In the genomic region with DNA sequence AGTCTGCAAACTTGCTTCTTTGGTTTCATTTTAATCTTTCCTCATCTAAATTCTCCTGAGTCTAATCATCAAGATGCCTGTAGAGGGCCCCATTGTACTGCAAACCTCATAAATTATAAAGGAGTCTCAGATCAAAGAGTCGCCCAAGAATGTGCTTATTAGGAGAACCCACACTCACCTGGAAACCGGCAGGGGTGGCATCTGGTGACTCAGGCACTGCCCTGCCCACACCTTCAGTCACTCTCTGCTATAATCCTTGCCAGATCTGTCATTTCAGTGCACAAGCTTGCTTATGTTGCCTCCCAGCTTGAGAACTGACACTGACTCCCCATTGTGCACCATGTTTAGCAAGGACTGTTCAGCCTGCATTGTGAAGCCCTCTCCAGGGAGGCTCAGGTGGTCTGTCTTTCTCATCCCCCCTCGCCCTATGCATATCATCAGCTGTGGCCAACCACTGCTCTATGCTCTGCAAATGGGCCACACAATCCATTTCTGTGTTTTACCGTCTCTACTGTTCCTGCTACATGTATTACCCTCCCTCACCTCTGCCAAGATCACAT, we compare ENCODE assay signal across 8 cellular contexts. TPM values are rescaled to one million over a fixed set of nuclear protein-coding genes. Genes with fewer than 3 reads are reported as not detected.
DNase-seq lines count a peak whose midpoint lies in the region; ATAC-seq and TF ChIP-seq lines count a peak whose summit lies in the region.

No MANE protein-coding gene starts in this region.

- peak; percentile 75 for DNase-seq in CD1c-positive myeloid dendritic cell (ENCODE audit: extremely low spot score)
- peak; percentile 11 for DNase-seq in NCI-H2196 treated with DMSO at 0.1 percent for 48 hours (lab: John Stamatoyannopoulos, UW; ENCODE audit: unreplicated experiment)
- peak; percentile 36 for DNase-seq in activated CD8-positive, alpha-beta T cell treated with anti-CD3 and anti-CD28 coated beads, Interleukin-2, amount 10 ng/mL, durations not matched to agents 7 days and 5 days
- DNase-seq in foreskin fibroblast = peak; percentile 26 to 71
- peak; percentile 54 for DNase-seq in prostate gland (ENCODE audit: low spot score)
- DNase-seq in cerebellar nuclear complex (lab: John Stamatoyannopoulos, UW) = no peak

- H3K9me3 Mint-ChIP-seq in activated CD8-positive, alpha-beta T cell treated with anti-CD3 and anti-CD28 coated beads, Interleukin-2, amount 10 ng/mL, durations not matched to agents 7 days and 5 days (ENCODE audit: insufficient read depth) = no peaks in the 10 kb centered on the region

- peak; percentile 56 for TF ChIP-seq CTCF in foreskin fibroblast (IDR thresholded peaks at IDR 0.05; ENCODE audit: low read depth, low read length)
- peak in 2 of 4 experiments; percentile 45 to 63 for TF ChIP-seq CTCF in prostate gland (IDR thresholded peaks at IDR 0.05)

- peaks cover 13% of the 10 kb centered on the region for H3K27me3 Mint-ChIP-seq in activated CD8-positive, alpha-beta T cell treated with anti-CD3 and anti-CD28 coated beads, Interleukin-2, amount 10 ng/mL, durations not matched to agents 7 days and 5 days (ENCODE audit: low read depth)

- CTCF ChIA-PET in activated CD8-positive, alpha-beta T cell treated with anti-CD3 and anti-CD28 coated beads, Interleukin-2, amount 10 ng/mL, durations not matched to agents 7 days and 5 days (lab: Charles Lee) = interaction anchor here (0.6 to 5.6 kb wide), 15 partner anchors 8 to 359 kb away, joined by 3 to 24 read pairs (median 3); no protein-coding TSS in a partner anchor

- no peak overlapping the region for H3K4me3 Mint-ChIP-seq in activated CD8-positive, alpha-beta T cell treated with anti-CD3 and anti-CD28 coated beads, Interleukin-2, amount 10 ng/mL, durations not matched to agents 7 days and 5 days

- POLR2A ChIA-PET in activated CD8-positive, alpha-beta T cell treated with anti-CD3 and anti-CD28 coated beads, Interleukin-2, amount 10 ng/mL, durations not matched to agents 7 days and 5 days (lab: Charles Lee) = no interaction called here

- intact Hi-C loops in prostate gland (cut with DNase I) = no loop called here

- no peaks in the 10 kb centered on the region for H3K36me3 ChIP-seq in prostate gland

- 39% methylated on average over 4 of the region's 4 CpGs for WGBS in prostate gland

- H3K4me1 ChIP-seq in prostate gland (replicated peaks) = no peaks in the 10 kb centered on the region

- no peak overlapping the region for H3K27ac ChIP-seq in prostate gland

- no peaks in the 10 kb centered on the region for H3K27me3 ChIP-seq in prostate gland (replicated peaks; ENCODE audit: insufficient read depth)

- H3K36me3 Mint-ChIP-seq in activated CD8-positive, alpha-beta T cell treated with anti-CD3 and anti-CD28 coated beads, Interleukin-2, amount 10 ng/mL, durations not matched to agents 7 days and 5 days (ENCODE audit: low read depth) = no peaks in the 10 kb centered on the region

- no peaks in the 10 kb centered on the region for H3K4me1 Mint-ChIP-seq in activated CD8-positive, alpha-beta T cell treated with anti-CD3 and anti-CD28 coated beads, Interleukin-2, amount 10 ng/mL, durations not matched to agents 7 days and 5 days (ENCODE audit: low read depth)

- H3K4me3 ChIP-seq in foreskin fibroblast (ENCODE audit: low read depth in 1 of 2, low read length in 2 of 2) (no peak overlapping the region), prostate gland (no peak overlapping the region)

- H3K27ac Mint-ChIP-seq in activated CD8-positive, alpha-beta T cell treated with anti-CD3 and anti-CD28 coated beads, Interleukin-2, amount 10 ng/mL, durations not matched to agents 7 days and 5 days = no peak overlapping the region

- TF ChIP-seq POLR2A in prostate gland (IDR thresholded peaks at IDR 0.05) = no peak

- H3K9me3 ChIP-seq in prostate gland = no peaks in the 10 kb centered on the region

- ATAC-seq in GM18520 (IDR thresholded peaks at IDR 0.05; ENCODE audit: unreplicated experiment) = peak; percentile 80
- ATAC-seq in HG03025 (IDR thresholded peaks at IDR 0.05; ENCODE audit: low FRiP score, unreplicated experiment) = peak; percentile 70
- ATAC-seq in activated CD8-positive, alpha-beta T cell treated with anti-CD3 and anti-CD28 coated beads, Interleukin-2, amount 10 ng/mL, durations not matched to agents 7 days and 5 days = peak; percentile 63

RNA-seq across cellular contexts. Expression of a gene that starts 12.4 kb away (rescaled TPM):
- not detected for total RNA-seq in activated CD8-positive, alpha-beta T cell treated with anti-CD3 and anti-CD28 coated beads, Interleukin-2, amount 10 ng/mL, durations not matched to agents 7 days and 5 days
- total RNA-seq in prostate gland = not detected

RNA-seq across cellular contexts. Expression of a gene that starts 44.3 kb away (rescaled TPM):
- not detected for total RNA-seq in activated CD8-positive, alpha-beta T cell treated with anti-CD3 and anti-CD28 coated beads, Interleukin-2, amount 10 ng/mL, durations not matched to agents 7 days and 5 days
- under 1 TPM; 0.18 to 0.51 TPM for total RNA-seq in prostate gland

Comparison
In these comparisons a context has a peak if more than half of its experiments do, and no peak if none do; other contexts are left out.
1. DNase-seq: peak in CD1c-positive myeloid dendritic cell (single experiment), NCI-H2196 treated with DMSO at 0.1 percent for 48 hours (single experiment), activated CD8-positive, alpha-beta T cell treated with anti-CD3 and anti-CD28 coated beads, Interleukin-2, amount 10 ng/mL, durations not matched to agents 7 days and 5 days (single experiment), foreskin fibroblast (2 of 2) and prostate gland (single experiment); none in cerebellar nuclear complex (0 of 2).
2. Peak in every context shown above with its lines, with median percentiles within 50 percentile points of each other: ATAC-seq.